ENCODE assay signal across 22 cellular contexts in the genomic region with DNA sequence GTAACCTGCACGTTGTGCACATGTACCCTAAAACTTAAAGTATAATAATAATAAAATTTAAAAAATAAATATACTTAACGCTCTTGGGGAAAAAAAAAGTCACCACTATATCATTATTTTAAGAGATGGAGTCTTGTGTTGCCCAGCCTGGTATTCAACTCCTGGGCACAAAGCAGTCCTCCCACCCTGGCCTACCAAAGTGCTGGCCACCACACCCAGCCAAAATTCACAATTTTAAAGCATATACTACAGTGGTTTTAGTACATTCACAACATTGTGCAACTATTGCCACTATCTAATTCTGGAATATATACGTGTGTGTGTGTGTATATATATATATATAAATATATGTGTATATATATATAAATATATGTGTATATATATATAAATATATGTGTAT.
"Had no signal": no experiment of that assay in that cellular context is flagged by ENCODE, and none has a peak within 500 bp of the region (broad histone marks: within the 10 kb centered on the region; RNA-seq: fewer than 3 reads in every experiment).

No MANE protein-coding gene starts in this region.

- H3K9ac ChIP-seq: neural progenitor cell had no signal

- H3K27ac Mint-ChIP-seq: neural progenitor cell had no signal

- FAIRE-seq: islet of Langerhans had no signal

- H3K9me3 ChIP-seq: mucosa of descending colon, psoas muscle had no signal

- H3K4me3 Mint-ChIP-seq: activated CD4-positive, alpha-beta T cell treated with anti-CD3 and anti-CD28 coated beads, Interleukin-2, amount 10 ng/mL, durations not matched to agents 24 days and 14 days; activated CD8-positive, alpha-beta T cell treated with anti-CD3 and anti-CD28 coated beads for 36 hours; activated naive CD4-positive, alpha-beta T cell treated with anti-CD3 and anti-CD28 coated beads for 36 hours; activated naive CD8-positive, alpha-beta T cell treated with anti-CD3 and anti-CD28 coated beads, Interleukin-2, amount 50 U/mL, for 24 hours; neural progenitor cell had no signal

- H3K4me3 ChIP-seq: mucosa of descending colon, neural progenitor cell, psoas muscle had no signal

- H3K27me3 Mint-ChIP-seq: activated CD4-positive, alpha-beta T cell treated with anti-CD3 and anti-CD28 coated beads, Interleukin-2, amount 10 ng/mL, durations not matched to agents 24 days and 14 days; activated CD8-positive, alpha-beta T cell treated with anti-CD3 and anti-CD28 coated beads for 36 hours; activated naive CD8-positive, alpha-beta T cell treated with anti-CD3 and anti-CD28 coated beads, Interleukin-2, amount 50 U/mL, for 24 hours; naive B cell had no signal

- H3K27ac ChIP-seq: foreskin keratinocyte, psoas muscle had no signal

- H3K4me2 ChIP-seq: neural progenitor cell had no signal

- DNase-seq: activated CD4-positive, alpha-beta T cell treated with anti-CD3 and anti-CD28 coated beads, Interleukin-2, amount 10 ng/mL, durations not matched to agents 24 days and 14 days; activated CD4-positive, CD25-positive, alpha-beta regulatory T cell; activated CD8-positive, alpha-beta T cell treated with anti-CD3 and anti-CD28 coated beads for 36 hours; activated naive CD4-positive, alpha-beta T cell treated with anti-CD3 and anti-CD28 coated beads for 36 hours; activated naive CD8-positive, alpha-beta T cell treated with anti-CD3 and anti-CD28 coated beads, Interleukin-2, amount 50 U/mL, for 24 hours; activated T-cell treated with anti-CD3 and anti-CD28 coated beads, Interleukin-2, amount 50 U/mL, for 1 hour; anterior cingulate cortex; caudate nucleus; foreskin keratinocyte; glutamatergic neuron; hippocampal formation; left cardiac atrium; mucosa of descending colon; naive B cell; psoas muscle; right cardiac atrium; stimulated activated CD4-positive, alpha-beta T cell treated with anti-CD3 and anti-CD28 coated beads, Interleukin-4, amount 100 ng/mL, for 24 hours; T-helper 9 cell had no signal

- H3K27me3 ChIP-seq: foreskin keratinocyte, neural progenitor cell had no signal

- ATAC-seq: activated CD8-positive, alpha-beta T cell treated with anti-CD3 and anti-CD28 coated beads for 36 hours; activated naive CD8-positive, alpha-beta T cell treated with anti-CD3 and anti-CD28 coated beads, Interleukin-2, amount 50 U/mL, for 24 hours; foreskin keratinocyte; left cardiac atrium; mucosa of descending colon; psoas muscle; right cardiac atrium had no signal

- H3K9me3 Mint-ChIP-seq: activated CD4-positive, alpha-beta T cell treated with anti-CD3 and anti-CD28 coated beads, Interleukin-2, amount 10 ng/mL, durations not matched to agents 24 days and 14 days; activated CD8-positive, alpha-beta T cell treated with anti-CD3 and anti-CD28 coated beads for 36 hours; activated naive CD4-positive, alpha-beta T cell treated with anti-CD3 and anti-CD28 coated beads for 36 hours; activated naive CD8-positive, alpha-beta T cell treated with anti-CD3 and anti-CD28 coated beads, Interleukin-2, amount 50 U/mL, for 24 hours; activated T-helper 2 cell treated with anti-CD3 and anti-CD28 coated beads, Interferon-gamma antibody, Interleukin-2, Interleukin-4, amounts not matched to agents 10 μg/mL and 5 μg/mL and 100 μg/mL, durations not matched to agents 14 hours and 24 hours and 36 hours; brain; naive B cell; neural progenitor cell had no signal

- H2AFZ ChIP-seq: neural progenitor cell had no signal
